ENCODE assay signal across 8 cellular contexts in the genomic region with DNA sequence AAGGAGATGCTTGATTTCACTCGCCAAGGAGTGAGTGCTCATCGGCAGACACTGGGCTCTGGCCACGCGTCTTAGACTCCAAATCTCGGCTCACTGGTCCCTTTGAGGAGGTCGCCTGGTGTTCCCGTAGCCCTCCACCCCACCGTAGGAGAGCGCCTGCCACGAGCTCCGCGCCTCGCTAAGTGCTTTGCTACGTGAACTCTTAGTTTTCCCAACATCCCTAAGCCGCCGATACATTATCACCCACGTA. TPM values are rescaled to one million over a fixed set of nuclear protein-coding genes. Genes with fewer than 3 reads are reported as not detected.
DNase-seq lines count a peak whose midpoint lies in the region; ATAC-seq and TF ChIP-seq lines count a peak whose summit lies in the region.

No MANE protein-coding gene starts in this region.

- H3K36me3 ChIP-seq in heart left ventricle (no peaks in the 10 kb centered on the region), right atrium auricular region (no peaks in the 10 kb centered on the region), lung (ENCODE audit: control insufficient read depth in 2 of 2, insufficient read depth in 2 of 2, low read length in 2 of 2) (no peaks in the 10 kb centered on the region), uterus (no peaks in the 10 kb centered on the region)

- TF ChIP-seq POLR2A in heart left ventricle (IDR thresholded peaks at IDR 0.05): no peak
- no peak for TF ChIP-seq POLR2A in uterus (IDR thresholded peaks at IDR 0.05)

- H3K4me3 ChIP-seq in heart left ventricle: peak overlapping the region in 11 of 12 donors; percentile 11 to 55 (median 41)
- peak overlapping the region in 1 of 2 donors; percentile 39 for H3K4me3 ChIP-seq in right atrium auricular region
- H3K4me3 ChIP-seq in lung: peak overlapping the region; percentile 41
- H3K4me3 ChIP-seq in uterus: peak overlapping the region; percentile 0 to 3

- H3K27me3 Mint-ChIP-seq in brain: peaks cover 33% of the 10 kb centered on the region

- DNase-seq in heart left ventricle: no peak
- DNase-seq in right atrium auricular region (ENCODE audit: low spot score): no peak
- no peak for DNase-seq in lung (ENCODE audit: low spot score)
- no peak for DNase-seq in uterus
- DNase-seq in NCI-H774 (lab: John Stamatoyannopoulos, UW): no peak
- DNase-seq in iPS-NIHi7 (ENCODE audit: extremely low spot score): no peak

- H3K27ac Mint-ChIP-seq in brain: peak overlapping the region; percentile 67 to 95 (median 92)

- 0 to 3% (median 2%) methylated on average over 17 of the region's 17 CpGs for WGBS in heart left ventricle, 4 donors
- 2 to 3% methylated on average over 17 of the region's 17 CpGs for WGBS in lung, 2 donors

- intact Hi-C loops in heart left ventricle (cut with DNase I) (loop anchor here (2.0 to 10.0 kb wide), 10 partner anchors 64 to 300 kb away; no protein-coding TSS in a partner anchor), uterus (cut with DNase I; ENCODE audit: low total_unique reads) (no loop called here)

- H3K27ac ChIP-seq in heart left ventricle (no peak overlapping the region), right atrium auricular region (no peak overlapping the region), lung (ENCODE audit: low read depth in 1 of 2, low read length in 1 of 2) (no peak overlapping the region), uterus (no peak overlapping the region)

- peaks cover 54% of the 10 kb centered on the region for H3K4me1 Mint-ChIP-seq in brain

- H3K36me3 Mint-ChIP-seq in brain: no peaks in the 10 kb centered on the region

- H3K9me3 ChIP-seq in heart left ventricle (no peaks in the 10 kb centered on the region), right atrium auricular region (no peaks in the 10 kb centered on the region), lung (ENCODE audit: control insufficient read depth in 2 of 2, insufficient read depth in 1 of 2, low read length in 1 of 2) (peaks cover 0 to 2% of the 10 kb centered on the region in 2 donors), uterus (no peaks in the 10 kb centered on the region)

- ATAC-seq in heart left ventricle: peak in 1 of 4 donors; percentile 4
- ATAC-seq in lung (ENCODE audit: insufficient read depth, low FRiP score): no peak
- no peak for ATAC-seq in GM19324 (IDR thresholded peaks at IDR 0.05; ENCODE audit: low FRiP score, unreplicated experiment)

- peak overlapping the region; percentile 90 to 98 (median 97) for H3K4me3 Mint-ChIP-seq in brain

- TF ChIP-seq CTCF in heart left ventricle (IDR thresholded peaks at IDR 0.05) (no peak), right atrium auricular region (IDR thresholded peaks at IDR 0.05) (no peak), brain (conservative IDR thresholded peaks at IDR 0.05) (no peak), lung (IDR thresholded peaks at IDR 0.05; ENCODE audit: control extremely low read depth, extremely low read depth) (no peak), uterus (IDR thresholded peaks at IDR 0.05) (no peak)

- H3K9me3 Mint-ChIP-seq in brain: no peaks in the 10 kb centered on the region

- peaks cover 3 to 35% (median 21%) of the 10 kb centered on the region in 12 donors for H3K4me1 ChIP-seq in heart left ventricle
- H3K4me1 ChIP-seq in right atrium auricular region: peaks cover 0 to 28% of the 10 kb centered on the region in 2 donors
- peaks cover 0 to 14% of the 10 kb centered on the region in 2 donors for H3K4me1 ChIP-seq in lung (ENCODE audit: control insufficient read depth in 2 of 2, insufficient read depth in 2 of 2, low read length in 2 of 2)
- peaks cover 0 to 16% of the 10 kb centered on the region in 2 donors for H3K4me1 ChIP-seq in uterus

- H3K27me3 ChIP-seq in heart left ventricle (peaks cover 12 to 54% (median 38%) of the 10 kb centered on the region in 9 donors), right atrium auricular region (peaks cover 13 to 29% of the 10 kb centered on the region in 2 donors), lung (ENCODE audit: control insufficient read depth, insufficient read depth) (no peaks in the 10 kb centered on the region), uterus (peaks cover 0 to 7% of the 10 kb centered on the region in 2 donors)

RNA-seq across cellular contexts. Expression of gene LIPG, which starts 0.8 kb away (rescaled TPM):
- total RNA-seq in heart left ventricle: 10 to 100 TPM in 1 of 9 donors, 1 to 10 TPM in 2, under 1 TPM in 3, not detected in 3; 0.20 to 12.1 (median 1.1) TPM
- 1 to 10 TPM in 1 of 2 donors, under 1 TPM in 1; 0.04 to 7.2 TPM for polyA plus RNA-seq in heart left ventricle
- under 1 TPM; 0.51 to 0.93 TPM for total RNA-seq in right atrium auricular region
- 0.44 TPM for polyA plus RNA-seq in brain (ENCODE audit: insufficient read depth, low read depth, low replicate concordance)
- 10 to 100 TPM in 1 of 2 donors, 1 to 10 TPM in 1; 6.9 to 12.5 TPM for total RNA-seq in lung
- polyA plus RNA-seq in lung: 10 to 100 TPM in 1 of 2 donors, 1 to 10 TPM in 1; 3.7 to 93.9 TPM
- total RNA-seq in uterus: 1 to 10 TPM in 1 of 4 donors, not detected in 3; 8.0 TPM
